Comparison of ENCODE assay signal across 8 cellular contexts in genomic region chr11:12318791-12319733, GRCh38. TPM values are rescaled to one million over a fixed set of nuclear protein-coding genes. Genes with fewer than 3 reads are reported as not detected.
DNase-seq lines count a peak whose midpoint lies in the region; TF ChIP-seq lines count a peak whose summit lies in the region.
"Had no signal": no experiment of that assay in that cellular context is flagged by ENCODE, and none has a peak within 500 bp of the region (broad histone marks: within the 10 kb centered on the region; RNA-seq: fewer than 3 reads in every experiment).

No MANE protein-coding gene starts in this region.

- TF ChIP-seq POLR2A in esophagus muscularis mucosa (IDR thresholded peaks at IDR 0.05; ENCODE audit: low read depth) (no peak), transverse colon (IDR thresholded peaks at IDR 0.05) (no peak)

- CTCF ChIA-PET in Calu3 (lab: Charles Lee) = no interaction called here

- no peak overlapping the region for H3K27ac Mint-ChIP-seq in Calu3 (ENCODE audit: unreplicated experiment)

- H3K27ac ChIP-seq in esophagus muscularis mucosa (replicated peaks in 1 of 4) = peak overlapping the region; percentile 62 to 80 (median 76)
- H3K27ac ChIP-seq in transverse colon = peak overlapping the region; percentile 67 to 83 (median 73)

- H3K9me3 ChIP-seq in HAP-1 = peaks cover 13% of the 10 kb centered on the region; the same call in 1 of the 2 replicates
- peaks cover 0 to 21% (median 6%) of the 10 kb centered on the region in 4 donors for H3K9me3 ChIP-seq in esophagus muscularis mucosa
- peaks cover 18 to 24% of the 10 kb centered on the region in 2 donors for H3K9me3 ChIP-seq in transverse colon

- H3K36me3 ChIP-seq in HAP-1 (replicated peaks) (no peaks in the 10 kb centered on the region), esophagus muscularis mucosa (no peaks in the 10 kb centered on the region), transverse colon (peaks cover 0 to 1% (median 0%) of the 10 kb centered on the region in 4 donors)

- H3K4me1 Mint-ChIP-seq in Calu3 (ENCODE audit: low read depth, unreplicated experiment) = no peaks in the 10 kb centered on the region

- H3K27me3 Mint-ChIP-seq in Calu3 (ENCODE audit: unreplicated experiment) = no peaks in the 10 kb centered on the region

- TF ChIP-seq CTCF in esophagus muscularis mucosa (IDR thresholded peaks at IDR 0.05) (no peak), transverse colon (IDR thresholded peaks at IDR 0.05) (no peak), Calu3 (IDR thresholded peaks at IDR 0.05; ENCODE audit: unreplicated experiment) (no peak)

- TF ChIP-seq EP300 in esophagus muscularis mucosa (IDR thresholded peaks at IDR 0.05) (no peak), transverse colon (IDR thresholded peaks at IDR 0.05; ENCODE audit: low read depth) (no peak)

- peaks cover 2% of the 10 kb centered on the region for H3K9me3 Mint-ChIP-seq in Calu3 (ENCODE audit: low read depth, unreplicated experiment)

- H3K27me3 ChIP-seq in HAP-1 (ENCODE audit: low read depth) (no peaks in the 10 kb centered on the region), esophagus muscularis mucosa (no peaks in the 10 kb centered on the region), transverse colon (no peaks in the 10 kb centered on the region)

- H3K4me1 ChIP-seq in HAP-1 = peaks cover 33% of the 10 kb centered on the region
- peaks cover 0 to 49% (median 25%) of the 10 kb centered on the region in 4 donors for H3K4me1 ChIP-seq in esophagus muscularis mucosa
- H3K4me1 ChIP-seq in transverse colon = peaks cover 0 to 37% (median 15%) of the 10 kb centered on the region in 4 donors

- intact Hi-C loops in esophagus muscularis mucosa (cut with DNase I) (no loop called here), transverse colon (cut with DNase I; ENCODE audit: low total_unique reads) (no loop called here), Calu3 (cut with micrococcal nuclease; ENCODE audit: unreplicated experiment) (no loop called here)

- no TSS peak for BruUV-seq in Calu3 (replicated peaks; lab: Mats Ljungman, UMichigan)

- H3K4me3 Mint-ChIP-seq in Calu3 (ENCODE audit: low read depth, unreplicated experiment) = no peak overlapping the region

- H3K36me3 Mint-ChIP-seq in Calu3 (ENCODE audit: insufficient read depth, unreplicated experiment) = no peaks in the 10 kb centered on the region

- H3K4me3 ChIP-seq in HAP-1 (peak overlapping the region; percentile 6; the same call in 1 of the 2 replicates), esophagus muscularis mucosa (no peak overlapping the region), transverse colon (no peak overlapping the region)

- DNase-seq in HAP-1 (ENCODE audit: low spot score in 2 of 2) = peak; percentile 86 to 93
- peak; percentile 79 for DNase-seq in NCI-H2227 (lab: John Stamatoyannopoulos, UW; ENCODE audit: unreplicated experiment)
- no peak for DNase-seq in esophagus muscularis mucosa (ENCODE audit: extremely low spot score)
- no peak for DNase-seq in transverse colon
- DNase-seq in kidney tubule cell (ENCODE audit: low spot score) = no peak
- no peak for DNase-seq in HUDEP-2 (lab: John Stamatoyannopoulos, UW; ENCODE audit: unreplicated experiment in 76 of 76)
- DNase-seq in Calu3 = no peak
- DNase-seq: activated CD4-positive, CD25-positive, alpha-beta regulatory T cell had no signal

- 47% methylated on average over 11 of the region's 11 CpGs for WGBS in esophagus muscularis mucosa
- 10 to 27% methylated on average over 3 to 11 of the region's 11 CpGs for WGBS in transverse colon (ENCODE audit: low coverage in 1 of 2), 2 donors

- in situ Hi-C loops in HAP-1 (cut with MboI; ENCODE audit: low sequenced_read_pairs) = no loop called here
- in situ Hi-C loops in transverse colon (cut with MboI; ENCODE audit: low pct_ligation_motif_present in 1 of 4, low pct_unique_long_range_greater_than_20kb in 1 of 4, low sequenced_read_pairs in 3 of 4) = no loop called here

RNA-seq across cellular contexts. Expression of gene PARVA, which starts 58.3 kb away (rescaled TPM):
- total RNA-seq in esophagus muscularis mucosa (100 to 1,000 TPM; 181 to 228 (median 210) TPM), transverse colon (10 to 100 TPM; 34.3 to 82.0 (median 45.1) TPM), Calu3 (2022) (18.3 and 22.9 TPM in 2 replicates)

Comparison
In these comparisons a context has a peak if more than half of its experiments do, and no peak if none do; other contexts are left out.
1. DNase-seq: peak in HAP-1 (2 of 2) and NCI-H2227 (single experiment); none in esophagus muscularis mucosa (single experiment), transverse colon (single experiment), kidney tubule cell (single experiment), HUDEP-2 (0 of 76) and Calu3 (single experiment).